ENCODE assay signal across 27 cellular contexts in genomic region chr1:41487729-41488598, GRCh38. TPM values are rescaled to one million over a fixed set of nuclear protein-coding genes. Genes with fewer than 3 reads are reported as not detected.
DNase-seq lines count a peak whose midpoint lies in the region; FAIRE-seq and TF ChIP-seq lines count a peak whose summit lies in the region.
"Had no signal": no experiment of that assay in that cellular context is flagged by ENCODE, and none has a peak within 500 bp of the region (broad histone marks: within the 10 kb centered on the region; RNA-seq: fewer than 3 reads in every experiment).

No MANE protein-coding gene starts in this region.

- H3K36me3 ChIP-seq in astrocyte (ENCODE audit: insufficient read depth, low read length) (no peaks in the 10 kb centered on the region), mesendoderm (ENCODE audit: control insufficient read depth, insufficient read depth, low read length) (no peaks in the 10 kb centered on the region), skeletal muscle tissue (ENCODE audit: control insufficient read depth in 3 of 3, insufficient read depth in 3 of 3, low read length in 3 of 3) (no peaks in the 10 kb centered on the region)
- H3K36me3 ChIP-seq: esophagus squamous epithelium, spleen, suprapubic skin had no signal

- H3K9me3 ChIP-seq in astrocyte (ENCODE audit: insufficient read depth, low read depth, low read length), result no peaks in the 10 kb centered on the region
- H3K9me3 ChIP-seq in skeletal muscle tissue (ENCODE audit: control insufficient read depth in 3 of 3, low read length in 3 of 3), result no peaks in the 10 kb centered on the region
- H3K9me3 ChIP-seq: esophagus squamous epithelium, spleen, suprapubic skin had no signal

- peaks cover 33% of the 10 kb centered on the region for H3K4me1 Mint-ChIP-seq in astrocyte (ENCODE audit: low read depth, unreplicated experiment)
- H3K4me1 Mint-ChIP-seq: central memory CD8-positive, alpha-beta T cell had no signal

- H3K18ac ChIP-seq in mesendoderm (ENCODE audit: low read length), result no peak overlapping the region

- H3K56ac ChIP-seq in mesendoderm (ENCODE audit: low read length), result peak overlapping the region; percentile 83

- H4K20me1 ChIP-seq in astrocyte (ENCODE audit: insufficient read depth, low read length), result no peaks in the 10 kb centered on the region

- H3K4me3 ChIP-seq in astrocyte (ENCODE audit: insufficient read depth, low read depth, low read length), result no peak overlapping the region
- no peak overlapping the region for H3K4me3 ChIP-seq in mesendoderm (ENCODE audit: low read length)
- no peak overlapping the region for H3K4me3 ChIP-seq in skeletal muscle tissue (ENCODE audit: low read length in 3 of 3)
- H3K4me3 ChIP-seq: esophagus squamous epithelium, spleen, suprapubic skin had no signal

- no peak overlapping the region for H2BK5ac ChIP-seq in mesendoderm (ENCODE audit: low read length)

- H3K27me3 ChIP-seq in astrocyte (ENCODE audit: insufficient read depth, low read length), result no peaks in the 10 kb centered on the region
- H3K27me3 ChIP-seq in mesendoderm (ENCODE audit: insufficient read depth, low read length, poor library complexity), result no peaks in the 10 kb centered on the region
- H3K27me3 ChIP-seq in skeletal muscle tissue (ENCODE audit: control insufficient read depth in 3 of 3, insufficient read depth in 3 of 3, low read length in 3 of 3), result peaks cover 0 to 5% (median 0%) of the 10 kb centered on the region in 3 donors
- H3K27me3 ChIP-seq: suprapubic skin had no signal

- H3K4ac ChIP-seq in mesendoderm (ENCODE audit: low read depth, low read length), result no peak overlapping the region

- no peak overlapping the region for H3K23ac ChIP-seq in mesendoderm (ENCODE audit: low read length)

- H3K27ac Mint-ChIP-seq in astrocyte (ENCODE audit: unreplicated experiment), result peak overlapping the region; percentile 91
- H3K27ac Mint-ChIP-seq: CD4-positive, CD25-positive, alpha-beta regulatory T cell; HFFc6; naive B cell had no signal

- H3K9me3 Mint-ChIP-seq in astrocyte (ENCODE audit: unreplicated experiment), result no peaks in the 10 kb centered on the region
- H3K9me3 Mint-ChIP-seq: central memory CD8-positive, alpha-beta T cell; HFFc6; T-helper 1 cell treated with Interleukin-12 subunit alpha and Interleukin-12 subunit beta and Interleukin-4 antibody, amounts not matched to agents 30 μg/mL and 1 μg/mL, for 36 hours had no signal

- H2BK15ac ChIP-seq in mesendoderm (replicated peaks; ENCODE audit: low read depth), result no peak overlapping the region

- H3K36me3 Mint-ChIP-seq in astrocyte (ENCODE audit: low read depth, unreplicated experiment), result no peaks in the 10 kb centered on the region
- H3K36me3 Mint-ChIP-seq: CD4-positive, CD25-positive, alpha-beta regulatory T cell had no signal

- H3K4me2 ChIP-seq in astrocyte (ENCODE audit: low read length) (peak overlapping the region; percentile 87), mesendoderm (ENCODE audit: low read length) (no peak overlapping the region)

- no peak overlapping the region for H3K4me3 Mint-ChIP-seq in astrocyte (ENCODE audit: unreplicated experiment)
- H3K4me3 Mint-ChIP-seq: central memory CD8-positive, alpha-beta T cell; HFFc6; T-helper 1 cell treated with Interleukin-12 subunit alpha and Interleukin-12 subunit beta and Interleukin-4 antibody, amounts not matched to agents 30 μg/mL and 1 μg/mL, for 36 hours had no signal

- H3K9ac ChIP-seq in astrocyte (ENCODE audit: low read length), result no peak overlapping the region
- H3K9ac ChIP-seq in mesendoderm (ENCODE audit: low read length), result no peak overlapping the region
- H3K9ac ChIP-seq in skeletal muscle tissue (ENCODE audit: low read depth in 1 of 3, low read length in 3 of 3), result peak overlapping the region in 1 of 3 donors; percentile 61

- H3K4me1 ChIP-seq in astrocyte (ENCODE audit: insufficient read depth, low read length) (peaks cover 43% of the 10 kb centered on the region), mesendoderm (ENCODE audit: control insufficient read depth, low read depth, low read length) (peaks cover 15% of the 10 kb centered on the region), skeletal muscle tissue (ENCODE audit: control insufficient read depth in 3 of 3, insufficient read depth in 3 of 3, low read length in 3 of 3) (peaks cover 28 to 51% (median 46%) of the 10 kb centered on the region in 3 donors)

- H2BK120ac ChIP-seq in mesendoderm (ENCODE audit: low read depth, low read length), result no peak overlapping the region

- TF ChIP-seq CTCF in astrocyte (IDR thresholded peaks at IDR 0.05; ENCODE audit: insufficient read depth, low read depth, low read length), result no peak

- H3K27me3 Mint-ChIP-seq in astrocyte (ENCODE audit: low read depth, unreplicated experiment), result no peaks in the 10 kb centered on the region

- no peak overlapping the region for H2AFZ ChIP-seq in astrocyte (ENCODE audit: low read depth, low read length)

- DNase-seq in NCI-H82 (lab: John Stamatoyannopoulos, UW), result peak; percentile 52
- DNase-seq in NCI-H82 treated with DMSO at 0.1 percent for 48 hours (lab: John Stamatoyannopoulos, UW; ENCODE audit: unreplicated experiment), result no peak
- no peak for DNase-seq in astrocyte (ENCODE audit: low read depth)
- DNase-seq in mesendoderm, result no peak
- DNase-seq in foreskin melanocyte, result no peak
- DNase-seq in NCI-H774 (lab: John Stamatoyannopoulos, UW), result no peak
- DNase-seq in G401 (ENCODE audit: low spot score), result no peak
- DNase-seq: activated CD4-positive, alpha-beta T cell treated with anti-CD3 and anti-CD28 coated beads, Interleukin-2, amount 50 U/mL, for 4 hours; CD4-positive, CD25-positive, alpha-beta regulatory T cell; DMS79; effector CD4-positive, alpha-beta T cell; esophagus squamous epithelium; HFFc6; KBM-7; left ventricle myocardium superior; MV-4-11; naive B cell; NCI-H1930; NCI-H446 treated with DMSO at 0.1 percent for 48 hours; SHP77; spleen had no signal

- WGBS in mesendoderm (ENCODE audit: extremely low coverage, insufficient coverage, low lambda C conversion rate), result no CpG with 5 or more reads among the region's 12 CpGs

- no peak for FAIRE-seq in astrocyte (lab: Jason Lieb, UNC)

- H4K8ac ChIP-seq in mesendoderm (ENCODE audit: low read depth, low read length), result no peak overlapping the region

- no peak overlapping the region for H4K5ac ChIP-seq in mesendoderm (ENCODE audit: low read length)

- H3K79me2 ChIP-seq in astrocyte (ENCODE audit: insufficient read depth, low read length), result no peaks in the 10 kb centered on the region
- H3K79me2 ChIP-seq in mesendoderm (ENCODE audit: control insufficient read depth, insufficient read depth, low read length), result no peaks in the 10 kb centered on the region

- in situ Hi-C loops in G401 (cut with HindIII; ENCODE audit: low sequenced_read_pairs), result no loop called here

- H3K27ac ChIP-seq in astrocyte (ENCODE audit: low read depth, low read length) (no peak overlapping the region), mesendoderm (ENCODE audit: low read depth, low read length) (no peak overlapping the region), skeletal muscle tissue (ENCODE audit: low read depth, low read length) (peak overlapping the region; percentile 58)
- H3K27ac ChIP-seq: esophagus squamous epithelium, spleen, suprapubic skin, VCaP had no signal

- H2AK5ac ChIP-seq in mesendoderm (ENCODE audit: low read length), result no peak overlapping the region

- no peaks in the 10 kb centered on the region for H3K79me1 ChIP-seq in mesendoderm (ENCODE audit: low read length)

RNA-seq across cellular contexts. Expression of gene EDN2, which starts 3.5 kb away (rescaled TPM):
- total RNA-seq in astrocyte, result 0.45 TPM in 1 of 2 replicates, not detected in the other
- polyA plus RNA-seq in mesendoderm (2013, experiment 1 of 2), result 0.48 TPM
- polyA plus RNA-seq in mesendoderm (2013, experiment 2 of 2), result 0.48 TPM
- not detected for total RNA-seq in skeletal muscle tissue
- total RNA-seq in G401 (2014; rRNA removed; shearing (Covaris generic)), result 1.8 and 2.2 TPM in 2 replicates
- total RNA-seq: HFFc6, posterior vena cava, spleen had no signal
- polyA plus RNA-seq: CD4-positive, CD25-positive, alpha-beta regulatory T cell; spleen had no signal
